ENCODE assay signal across 10 cellular contexts in genomic region chr6:109322825-109323580, GRCh38. TPM values are rescaled to one million over a fixed set of nuclear protein-coding genes. Genes with fewer than 3 reads are reported as not detected.
DNase-seq lines count a peak whose midpoint lies in the region; ATAC-seq and TF ChIP-seq lines count a peak whose summit lies in the region.
"Had no signal": no experiment of that assay in that cellular context is flagged by ENCODE, and none has a peak within 500 bp of the region (broad histone marks: within the 10 kb centered on the region; RNA-seq: fewer than 3 reads in every experiment).

No MANE protein-coding gene starts in this region.

- peaks cover 5% of the 10 kb centered on the region for H3K4me1 Mint-ChIP-seq in type B pancreatic cell (ENCODE audit: unreplicated experiment)
- peaks cover 53% of the 10 kb centered on the region for H3K4me1 Mint-ChIP-seq in nephron progenitor cell

- H3K9me3 Mint-ChIP-seq in type B pancreatic cell: no peaks in the 10 kb centered on the region
- H3K9me3 Mint-ChIP-seq in nephron progenitor cell: no peaks in the 10 kb centered on the region

- ATAC-seq in HG02571 (IDR thresholded peaks at IDR 0.05; ENCODE audit: unreplicated experiment): no peak
- ATAC-seq: activated CD4-positive, CD25-positive, alpha-beta regulatory T cell treated with anti-CD3 and anti-CD28 coated beads, Interleukin-2, amount 50 U/mL, for 24 hours had no signal

- no peaks in the 10 kb centered on the region for H3K27me3 Mint-ChIP-seq in type B pancreatic cell
- H3K27me3 Mint-ChIP-seq in nephron progenitor cell (ENCODE audit: low read depth, poor library complexity): no peaks in the 10 kb centered on the region

- TF ChIP-seq CTCF in NB4 (IDR thresholded peaks at IDR 0.05; ENCODE audit: low read depth, low read length) (no peak), fibroblast of the aortic adventitia (IDR thresholded peaks at IDR 0.05; ENCODE audit: insufficient read depth, low read length) (no peak), type B pancreatic cell (conservative IDR thresholded peaks at IDR 0.05) (no peak), nephron progenitor cell (IDR thresholded peaks at IDR 0.05) (no peak)

- peak; percentile 17 for DNase-seq in NCI-H2171 treated with DMSO at 0.1 percent for 48 hours (lab: John Stamatoyannopoulos, UW)
- no peak for DNase-seq in NCI-H2171 (lab: John Stamatoyannopoulos, UW)
- peak; percentile 72 for DNase-seq in NB4 (ENCODE audit: low read depth)
- peak; percentile 46 for DNase-seq in fibroblast of the aortic adventitia (ENCODE audit: low read depth)
- peak; percentile 20 for DNase-seq in stromal cell of bone marrow (ENCODE audit: low read depth)
- no peak for DNase-seq in type B pancreatic cell (ENCODE audit: extremely low spot score, unreplicated experiment)
- DNase-seq in nephron progenitor cell: no peak
- DNase-seq: NK-92 treated with Interleukin-12 subunit alpha and Interleukin-12 subunit beta, amount 100 ng/mL, for 24 hours had no signal

- no peak overlapping the region for H3K4me3 ChIP-seq in NB4 (ENCODE audit: low read depth, low read length)
- no peak overlapping the region for H3K4me3 ChIP-seq in fibroblast of the aortic adventitia (ENCODE audit: low read depth, low read length)

- H3K4me3 Mint-ChIP-seq in type B pancreatic cell: no peak overlapping the region
- H3K4me3 Mint-ChIP-seq in nephron progenitor cell: no peak overlapping the region

- no peak for TF ChIP-seq POLR2A in NB4 (IDR thresholded peaks at IDR 0.05; ENCODE audit: extremely low read depth, insufficient read length)

- H3K27ac Mint-ChIP-seq in type B pancreatic cell (no peak overlapping the region), nephron progenitor cell (no peak overlapping the region)

- H3K36me3 Mint-ChIP-seq in type B pancreatic cell (no peaks in the 10 kb centered on the region), nephron progenitor cell (ENCODE audit: low read depth) (no peaks in the 10 kb centered on the region)

RNA-seq across cellular contexts. Expression of gene CD164, which starts 59.3 kb away (rescaled TPM):
- total RNA-seq in fibroblast of the aortic adventitia (ENCODE audit: low replicate concordance) (177 and 287 TPM in 2 replicates), type B pancreatic cell (ENCODE audit: low replicate concordance) (230 and 298 TPM in 2 replicates)

Comparison
In these comparisons a context has a peak if more than half of its experiments do, and no peak if none do; other contexts are left out.
1. DNase-seq: peak in NCI-H2171 treated with DMSO at 0.1 percent for 48 hours (single experiment), NB4 (single experiment), fibroblast of the aortic adventitia (single experiment) and stromal cell of bone marrow (single experiment); none in NCI-H2171 (single experiment), type B pancreatic cell (single experiment) and nephron progenitor cell (single experiment).